15 cellular contexts compared by ENCODE assay signal in the genomic region with DNA sequence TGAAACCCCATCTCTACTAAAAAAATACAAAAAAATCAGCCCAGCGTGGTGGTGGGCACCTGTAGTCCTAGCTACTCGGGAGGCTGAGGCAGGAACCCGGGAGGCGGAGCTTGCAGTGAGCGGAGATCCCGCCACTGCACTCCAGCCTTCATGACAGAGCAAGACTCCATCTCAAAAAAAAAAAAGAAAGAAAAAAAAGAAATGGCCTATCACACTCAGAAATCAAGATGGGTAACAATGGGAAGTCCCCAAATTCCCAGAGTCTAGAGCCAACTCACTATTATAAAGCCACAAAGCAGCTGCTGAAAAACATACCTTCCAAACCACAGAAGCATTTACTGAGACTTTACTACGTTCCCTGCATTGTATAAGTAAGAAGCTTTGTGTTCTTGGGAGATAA. TPM values are rescaled to one million over a fixed set of nuclear protein-coding genes. Genes with fewer than 3 reads are reported as not detected.
DNase-seq lines count a peak whose midpoint lies in the region; ATAC-seq and TF ChIP-seq lines count a peak whose summit lies in the region.
"Had no signal": no experiment of that assay in that cellular context is flagged by ENCODE, and none has a peak within 500 bp of the region (broad histone marks: within the 10 kb centered on the region; RNA-seq: fewer than 3 reads in every experiment).

No MANE protein-coding gene starts in this region.

- TF ChIP-seq CTCF in CD8-positive, alpha-beta T cell (IDR thresholded peaks at IDR 0.05): no peak
- TF ChIP-seq CTCF in HEK293 (tag by site-specific recombination; IDR thresholded peaks at IDR 0.05): no peak
- no peak for TF ChIP-seq CTCF in esophagus squamous epithelium (IDR thresholded peaks at IDR 0.05)
- no peak for TF ChIP-seq CTCF in endothelial cell (IDR thresholded peaks at IDR 0.05; ENCODE audit: unreplicated experiment)

- H3K27me3 ChIP-seq in CD8-positive, alpha-beta T cell (ENCODE audit: insufficient read depth, low read length): no peaks in the 10 kb centered on the region
- H3K27me3 ChIP-seq in esophagus squamous epithelium: no peaks in the 10 kb centered on the region
- H3K27me3 ChIP-seq: adrenal gland, hepatocyte had no signal

- no peak overlapping the region for H3K27ac ChIP-seq in CD8-positive, alpha-beta T cell (ENCODE audit: low read depth, low read length)
- H3K27ac ChIP-seq in HEK293 (ENCODE audit: extremely low read depth, low read depth, low read length) (no peak overlapping the region), esophagus squamous epithelium (no peak overlapping the region)
- H3K27ac ChIP-seq: adrenal gland, hepatocyte, parathyroid adenoma had no signal

- no peak for TF ChIP-seq POLR2A in esophagus squamous epithelium (IDR thresholded peaks at IDR 0.05)

- H3K4me3 Mint-ChIP-seq in CD8-positive, alpha-beta T cell: no peak overlapping the region
- H3K4me3 Mint-ChIP-seq in activated T-helper 2 cell treated with anti-CD3 and anti-CD28 coated beads, Interferon-gamma antibody, Interleukin-2, Interleukin-4, amounts not matched to agents 10 μg/mL and 5 μg/mL and 100 μg/mL, durations not matched to agents 14 hours and 24 hours and 36 hours (ENCODE audit: low read depth): no peak overlapping the region
- H3K4me3 Mint-ChIP-seq in endothelial cell (ENCODE audit: unreplicated experiment): no peak overlapping the region
- H3K4me3 Mint-ChIP-seq: IgD-negative memory B cell, memory B cell had no signal

- H3K9me3 Mint-ChIP-seq in CD8-positive, alpha-beta T cell: no peaks in the 10 kb centered on the region
- H3K9me3 Mint-ChIP-seq in activated T-helper 2 cell treated with anti-CD3 and anti-CD28 coated beads, Interferon-gamma antibody, Interleukin-2, Interleukin-4, amounts not matched to agents 10 μg/mL and 5 μg/mL and 100 μg/mL, durations not matched to agents 14 hours and 24 hours and 36 hours: no peaks in the 10 kb centered on the region
- H3K9me3 Mint-ChIP-seq in endothelial cell (ENCODE audit: unreplicated experiment): no peaks in the 10 kb centered on the region
- H3K9me3 Mint-ChIP-seq: memory B cell had no signal

- POLR2A ChIA-PET in CD8-positive, alpha-beta T cell (lab: Charles Lee): interaction anchor here (1.0 kb wide), 1 partner anchor 9 kb away, joined by 3 read pairs; no protein-coding TSS in a partner anchor
- POLR2A ChIA-PET in HEK293 (lab: Yijun Ruan, JAX): no interaction called here

- H3K36me3 Mint-ChIP-seq in CD8-positive, alpha-beta T cell: no peaks in the 10 kb centered on the region
- H3K36me3 Mint-ChIP-seq in activated T-helper 2 cell treated with anti-CD3 and anti-CD28 coated beads, Interferon-gamma antibody, Interleukin-2, Interleukin-4, amounts not matched to agents 10 μg/mL and 5 μg/mL and 100 μg/mL, durations not matched to agents 14 hours and 24 hours and 36 hours (ENCODE audit: low read depth): no peaks in the 10 kb centered on the region
- H3K36me3 Mint-ChIP-seq in endothelial cell (ENCODE audit: low read depth, unreplicated experiment): no peaks in the 10 kb centered on the region
- H3K36me3 Mint-ChIP-seq: IgD-negative memory B cell, memory B cell had no signal

- no peak overlapping the region for H3K4me3 ChIP-seq in CD8-positive, alpha-beta T cell (ENCODE audit: low read depth, low read length)
- no peak overlapping the region for H3K4me3 ChIP-seq in HEK293 (ENCODE audit: low read depth, low read length)
- H3K4me3 ChIP-seq in esophagus squamous epithelium: no peak overlapping the region
- H3K4me3 ChIP-seq: adrenal gland, hepatocyte had no signal

- H3K4me1 Mint-ChIP-seq in CD8-positive, alpha-beta T cell (ENCODE audit: low read depth): peaks cover 30% of the 10 kb centered on the region
- peaks cover 21% of the 10 kb centered on the region for H3K4me1 Mint-ChIP-seq in activated T-helper 2 cell treated with anti-CD3 and anti-CD28 coated beads, Interferon-gamma antibody, Interleukin-2, Interleukin-4, amounts not matched to agents 10 μg/mL and 5 μg/mL and 100 μg/mL, durations not matched to agents 14 hours and 24 hours and 36 hours (ENCODE audit: low read depth)
- H3K4me1 Mint-ChIP-seq in endothelial cell (ENCODE audit: unreplicated experiment): peaks cover 13% of the 10 kb centered on the region
- H3K4me1 Mint-ChIP-seq: memory B cell had no signal

- no peaks in the 10 kb centered on the region for H3K4me1 ChIP-seq in CD8-positive, alpha-beta T cell (ENCODE audit: insufficient read depth, low read length)
- peaks cover 31% of the 10 kb centered on the region for H3K4me1 ChIP-seq in HEK293 (ENCODE audit: control insufficient read depth, insufficient read depth, low read length)
- H3K4me1 ChIP-seq in esophagus squamous epithelium: peaks cover 0 to 18% (median 0%) of the 10 kb centered on the region in 3 donors

- H3K36me3 ChIP-seq in CD8-positive, alpha-beta T cell (ENCODE audit: insufficient read depth, low read length): no peaks in the 10 kb centered on the region
- H3K36me3 ChIP-seq in HEK293 (ENCODE audit: control insufficient read depth in 2 of 2, insufficient read depth in 1 of 2, low read length in 2 of 2) (0 out of 3 replicates have a peak, but pooled peaks cover 0 to 3% of the 10 kb centered on the region in 2 experiments), esophagus squamous epithelium (no peaks in the 10 kb centered on the region)
- H3K36me3 ChIP-seq: adrenal gland had no signal

- H3K27ac Mint-ChIP-seq in CD8-positive, alpha-beta T cell: no peak overlapping the region
- peak overlapping the region; percentile 76 for H3K27ac Mint-ChIP-seq in activated T-helper 2 cell treated with anti-CD3 and anti-CD28 coated beads, Interferon-gamma antibody, Interleukin-2, Interleukin-4, amounts not matched to agents 10 μg/mL and 5 μg/mL and 100 μg/mL, durations not matched to agents 14 hours and 24 hours and 36 hours
- no peak overlapping the region for H3K27ac Mint-ChIP-seq in endothelial cell (ENCODE audit: unreplicated experiment)
- H3K27ac Mint-ChIP-seq: IgD-negative memory B cell, memory B cell had no signal

- WGBS in esophagus squamous epithelium, 2 donors: 81 to 86% methylated on average over 6 to 7 of the region's 7 CpGs

- intact Hi-C loops in CD8-positive, alpha-beta T cell (cut with DNase I, micrococcal nuclease): loop anchor here (1.0 to 10.0 kb wide), 2 partner anchors 16 to 135 kb away; a partner anchor contains a TSS
- intact Hi-C loops in activated T-helper 2 cell treated with anti-CD3 and anti-CD28 coated beads, Interferon-gamma antibody, Interleukin-2, Interleukin-4, amounts not matched to agents 10 μg/mL and 5 μg/mL and 100 μg/mL, durations not matched to agents 14 hours and 24 hours and 36 hours (cut with micrococcal nuclease): loop anchor here (5.0 kb wide), 3 partner anchors 38 to 388 kb away; no protein-coding TSS in a partner anchor
- intact Hi-C loops in esophagus squamous epithelium (cut with DNase I): no loop called here

- peak; percentile 57 for ATAC-seq in CD8-positive, alpha-beta T cell
- ATAC-seq in activated CD4-positive, CD25-positive, alpha-beta regulatory T cell treated with anti-CD3 and anti-CD28 coated beads, Interleukin-2, amount 50 U/mL, for 24 hours: no peak

- DNase-seq in CD8-positive, alpha-beta T cell: no peak
- DNase-seq in activated T-helper 2 cell treated with anti-CD3 and anti-CD28 coated beads, Interferon-gamma antibody, Interleukin-2, Interleukin-4, amounts not matched to agents 10 μg/mL and 5 μg/mL and 100 μg/mL, durations not matched to agents 14 hours and 24 hours and 36 hours (ENCODE audit: low spot score): no peak
- DNase-seq in kidney glomerular epithelial cell (lab: John Stamatoyannopoulos, UW): peak; percentile 23
- DNase-seq in DMS53 (lab: John Stamatoyannopoulos, UW): no peak
- DNase-seq in esophagus squamous epithelium (lab: John Stamatoyannopoulos, UW): no peak
- no peak for DNase-seq in endothelial cell (ENCODE audit: low spot score)
- DNase-seq: adrenal gland; NCI-H187 treated with DMSO at 0.1 percent for 48 hours; stimulated activated naive CD4-positive, alpha-beta T cell treated with Interleukin-2 at 50 U/mL for 16 hours had no signal

- CTCF ChIA-PET in CD8-positive, alpha-beta T cell (lab: Charles Lee): no interaction called here
- CTCF ChIA-PET in HEK293 (lab: Yijun Ruan, JAX): interaction anchor here (0.6 to 0.7 kb wide), 2 partner anchors 64 to 93 kb away, joined by 3 read pairs; no protein-coding TSS in a partner anchor

- H3K9me3 ChIP-seq in CD8-positive, alpha-beta T cell (ENCODE audit: low read length): no peaks in the 10 kb centered on the region
- H3K9me3 ChIP-seq in HEK293 (ENCODE audit: control insufficient read depth, insufficient read depth, low read depth, low read length) (no peaks in the 10 kb centered on the region), esophagus squamous epithelium (no peaks in the 10 kb centered on the region)

- H3K27me3 Mint-ChIP-seq in CD8-positive, alpha-beta T cell (ENCODE audit: low read depth): no peaks in the 10 kb centered on the region
- H3K27me3 Mint-ChIP-seq in activated T-helper 2 cell treated with anti-CD3 and anti-CD28 coated beads, Interferon-gamma antibody, Interleukin-2, Interleukin-4, amounts not matched to agents 10 μg/mL and 5 μg/mL and 100 μg/mL, durations not matched to agents 14 hours and 24 hours and 36 hours (ENCODE audit: low read depth): peaks cover 38% of the 10 kb centered on the region
- H3K27me3 Mint-ChIP-seq in endothelial cell (ENCODE audit: unreplicated experiment): no peaks in the 10 kb centered on the region

TF ChIP-seq in HEK293, 187 proteins besides CTCF, POLR2A, EP300 and RAD21:
- no peak for TF ChIP-seq ZNF629 (tag by site-specific recombination; IDR thresholded peaks at IDR 0.05)
- peak; percentile 14; the same call in 1 of the 2 replicates for TF ChIP-seq ZNF664 (tag by site-specific recombination; IDR thresholded peaks at IDR 0.05)
- TF ChIP-seq ZNF549 (tag by site-specific recombination; IDR thresholded peaks at IDR 0.05): no peak
- TF ChIP-seq ZNF23 (tag by site-specific recombination; IDR thresholded peaks at IDR 0.05; ENCODE audit: borderline replicate concordance): no peak

RNA-seq across cellular contexts. Expression of a gene that starts 7.5 kb away (rescaled TPM):
- 10 to 100 TPM; 12.7 to 15.5 TPM for total RNA-seq in CD8-positive, alpha-beta T cell
- total RNA-seq in activated T-helper 2 cell treated with anti-CD3 and anti-CD28 coated beads, Interferon-gamma antibody, Interleukin-2, Interleukin-4, amounts not matched to agents 10 μg/mL and 5 μg/mL and 100 μg/mL, durations not matched to agents 14 hours and 24 hours and 36 hours: 19.1 TPM in 2 replicates
- total RNA-seq in esophagus squamous epithelium: 10 to 100 TPM in 2 of 4 donors, 1 to 10 TPM in 2; 3.7 to 47.7 (median 17.1) TPM
- 91.2 TPM for total RNA-seq in endothelial cell (ENCODE audit: unreplicated experiment)
